1 cellular context compared by ENCODE assay signal in genomic region chr22:50082961-50083461, GRCh38.
TF ChIP-seq lines count a peak whose summit lies in the region.

No MANE protein-coding gene starts in this region.

TF ChIP-seq in H1, 55 proteins besides CTCF, POLR2A, EP300 and RAD21:
- TF ChIP-seq TCF12 (IDR thresholded peaks at IDR 0.05; ENCODE audit: low read depth, low read length) (no peak), ZNF274 (IDR thresholded peaks at IDR 0.05; ENCODE audit: borderline replicate concordance, extremely low read depth, low read length) (no peak), RNF2 (IDR thresholded peaks at IDR 0.05; ENCODE audit: borderline replicate concordance, low read depth, low read length, missing control alignments, poor library complexity, severe bottlenecking) (no peak), SIN3A (conservative IDR thresholded peaks at IDR 0.05 in 1 of 2, IDR thresholded peaks at IDR 0.05 in 1 of 2; ENCODE audit: low read depth in 1 of 2, low read length in 2 of 2) (no peak), TEAD4 (IDR thresholded peaks at IDR 0.05; ENCODE audit: low read depth, low read length) (no peak), CHD1 (IDR thresholded peaks at IDR 0.05; ENCODE audit: low read depth, low read length) (no peak), ATF3 (IDR thresholded peaks at IDR 0.05; ENCODE audit: insufficient read depth, low read depth, low read length) (no peak), YY1 (IDR thresholded peaks at IDR 0.05; ENCODE audit: low read depth, low read length) (no peak), EGR1 (IDR thresholded peaks at IDR 0.05; ENCODE audit: borderline replicate concordance, low read depth, low read length) (no peak), USF2 (IDR thresholded peaks at IDR 0.05; ENCODE audit: low read length) (no peak), SP4 (IDR thresholded peaks at IDR 0.05; ENCODE audit: low read length) (no peak), SP1 (IDR thresholded peaks at IDR 0.05; ENCODE audit: low read depth, low read length) (no peak)
